Comparison of ENCODE assay signal across 21 cellular contexts in the genomic region with DNA sequence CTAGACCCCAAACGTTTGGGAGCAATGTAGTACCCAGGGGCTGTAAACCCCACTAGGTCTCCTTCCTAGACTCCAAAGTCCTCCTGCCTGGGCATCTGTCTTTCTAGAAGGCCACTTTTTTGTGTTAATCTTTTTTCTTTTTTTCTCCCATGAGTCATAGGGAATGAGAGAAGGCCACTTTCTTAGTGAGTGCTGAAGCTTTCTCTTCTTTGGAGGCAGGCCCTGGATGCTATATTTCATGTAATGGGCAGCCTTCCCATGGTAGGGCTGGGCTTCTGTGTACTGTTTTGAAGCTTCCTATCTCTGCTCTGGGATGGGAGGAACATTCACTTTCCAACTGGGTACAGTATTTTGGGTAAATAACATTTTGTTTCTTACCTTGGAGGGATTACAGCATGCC. TPM values are rescaled to one million over a fixed set of nuclear protein-coding genes. Genes with fewer than 3 reads are reported as not detected.
A peak's percentile ranks its signal among the peaks of the same experiment; 100 is the strongest.
DNase-seq lines count a peak whose midpoint lies in the region; ATAC-seq and TF ChIP-seq lines count a peak whose summit lies in the region.
"Had no signal": no experiment of that assay in that cellular context is flagged by ENCODE, and none has a peak within 500 bp of the region (broad histone marks: within the 10 kb centered on the region; RNA-seq: fewer than 3 reads in every experiment).

No MANE protein-coding gene starts in this region.

- no peaks in the 10 kb centered on the region for H3K9me3 Mint-ChIP-seq in activated T-helper 1 cell treated with anti-CD3 and anti-CD28 coated beads, Interleukin-12 subunit alpha, Interleukin-12 subunit beta, Interleukin-2, Interleukin-4 antibody, amounts not matched to agents 30 ng/mL and 10 ng/mL and 1 ng/mL, durations not matched to agents 14 hours and 24 hours and 36 hours
- H3K9me3 Mint-ChIP-seq: CD8-positive, alpha-beta T cell had no signal

- no peak for TF ChIP-seq POLR2A in IMR-90 (IDR thresholded peaks at IDR 0.05; ENCODE audit: low read depth, low read length)

- ATAC-seq in IMR-90 (ENCODE audit: low read depth), result peak; percentile 12; the same call in 1 of the 2 replicates
- no peak for ATAC-seq in HG03280 (IDR thresholded peaks at IDR 0.05; ENCODE audit: unreplicated experiment)
- ATAC-seq: CD8-positive, alpha-beta T cell; Right ventricle myocardium inferior had no signal

- H3K27ac Mint-ChIP-seq in activated T-helper 1 cell treated with anti-CD3 and anti-CD28 coated beads, Interleukin-12 subunit alpha, Interleukin-12 subunit beta, Interleukin-2, Interleukin-4 antibody, amounts not matched to agents 30 ng/mL and 10 ng/mL and 1 ng/mL, durations not matched to agents 14 hours and 24 hours and 36 hours, result no peak overlapping the region
- H3K27ac Mint-ChIP-seq: CD8-positive, alpha-beta T cell had no signal

- H3K27me3 Mint-ChIP-seq in activated T-helper 1 cell treated with anti-CD3 and anti-CD28 coated beads, Interleukin-12 subunit alpha, Interleukin-12 subunit beta, Interleukin-2, Interleukin-4 antibody, amounts not matched to agents 30 ng/mL and 10 ng/mL and 1 ng/mL, durations not matched to agents 14 hours and 24 hours and 36 hours (ENCODE audit: insufficient read depth), result peaks cover 3% of the 10 kb centered on the region

- H2BK120ac ChIP-seq in IMR-90 (ENCODE audit: low read depth, low read length), result no peak overlapping the region
- no peak overlapping the region for H2BK120ac ChIP-seq in mesenchymal stem cell (ENCODE audit: low read depth, low read length)

- H3K4me3 Mint-ChIP-seq in activated T-helper 1 cell treated with anti-CD3 and anti-CD28 coated beads, Interleukin-12 subunit alpha, Interleukin-12 subunit beta, Interleukin-2, Interleukin-4 antibody, amounts not matched to agents 30 ng/mL and 10 ng/mL and 1 ng/mL, durations not matched to agents 14 hours and 24 hours and 36 hours, result no peak overlapping the region
- H3K4me3 Mint-ChIP-seq: CD8-positive, alpha-beta T cell had no signal

- no peak overlapping the region for H3K4me2 ChIP-seq in IMR-90 (ENCODE audit: low read depth, low read length)
- no peak overlapping the region for H3K4me2 ChIP-seq in mesenchymal stem cell (ENCODE audit: low read length, poor library complexity, severe bottlenecking)
- H3K4me2 ChIP-seq: BLaER1 treated with 17β-estradiol and CSF1 and Interleukin-3, amounts not matched to agents 10 nM and 100 nM had no signal

- no peak for TF ChIP-seq CTCF in IMR-90 (conservative IDR thresholded peaks at IDR 0.05; ENCODE audit: low read depth, low read length)
- TF ChIP-seq CTCF in choroid plexus epithelial cell (conservative IDR thresholded peaks at IDR 0.05; ENCODE audit: low read depth, low read length), result no peak

- peaks cover 2% of the 10 kb centered on the region; the same call in 1 of the 2 replicates for H3K4me1 ChIP-seq in IMR-90 (ENCODE audit: control insufficient read depth, insufficient read depth, low read length)
- H3K4me1 ChIP-seq in mesenchymal stem cell (ENCODE audit: control insufficient read depth, insufficient read depth, low read depth, low read length), result peaks cover 3% of the 10 kb centered on the region

- H3K4me1 Mint-ChIP-seq in activated T-helper 1 cell treated with anti-CD3 and anti-CD28 coated beads, Interleukin-12 subunit alpha, Interleukin-12 subunit beta, Interleukin-2, Interleukin-4 antibody, amounts not matched to agents 30 ng/mL and 10 ng/mL and 1 ng/mL, durations not matched to agents 14 hours and 24 hours and 36 hours (ENCODE audit: low read depth), result peaks cover 6% of the 10 kb centered on the region

- H3K36me3 Mint-ChIP-seq in activated T-helper 1 cell treated with anti-CD3 and anti-CD28 coated beads, Interleukin-12 subunit alpha, Interleukin-12 subunit beta, Interleukin-2, Interleukin-4 antibody, amounts not matched to agents 30 ng/mL and 10 ng/mL and 1 ng/mL, durations not matched to agents 14 hours and 24 hours and 36 hours (ENCODE audit: low read depth), result peaks cover 11% of the 10 kb centered on the region

- H4K8ac ChIP-seq in IMR-90 (ENCODE audit: low read depth in 2 of 2, low read length in 2 of 2) (no peak overlapping the region), mesenchymal stem cell (ENCODE audit: low read length) (no peak overlapping the region)

- in situ Hi-C loops in IMR-90 (cut with MboI; ENCODE audit: low sequenced_read_pairs), result loop anchor here (25.0 kb wide), 1 partner anchor 1520 kb away; no protein-coding TSS in a partner anchor
- in situ Hi-C loops in ACHN (cut with HindIII; ENCODE audit: low pct_ligation_motif_present, low pct_unique_long_range_greater_than_20kb, low sequenced_read_pairs), result no loop called here

- no peaks in the 10 kb centered on the region for H3K9me1 ChIP-seq in IMR-90 (ENCODE audit: insufficient read depth, low read length)

- dilution Hi-C loops in IMR-90 (cut with HindIII; ENCODE audit: low sequenced_read_pairs, unreplicated experiment), result no loop called here

- H3K9ac ChIP-seq in IMR-90 (ENCODE audit: low read depth, low read length) (no peak overlapping the region), mesenchymal stem cell (ENCODE audit: low read length) (no peak overlapping the region)
- H3K9ac ChIP-seq: BLaER1 treated with 17β-estradiol and CSF1 and Interleukin-3, amounts not matched to agents 10 nM and 100 nM had no signal

- H3K9me3 ChIP-seq in IMR-90 (ENCODE audit: control insufficient read depth, insufficient read depth, low read length) (no peaks in the 10 kb centered on the region), mesenchymal stem cell (ENCODE audit: control insufficient read depth, low read length) (no peaks in the 10 kb centered on the region)

- H4K20me1 ChIP-seq in IMR-90 (ENCODE audit: insufficient read depth, low read length), result no peaks in the 10 kb centered on the region

- H4K5ac ChIP-seq in IMR-90 (ENCODE audit: low read depth, low read length), result no peak overlapping the region

- 40% methylated on average over 1 of the region's 1 CpG; no CpG with 5 or more reads in 1 of the 2 experiments for WGBS in IMR-90 (ENCODE audit: extremely low coverage in 2 of 2, insufficient read length in 1 of 2), 2 experiments
- 100% methylated on average over 1 of the region's 1 CpG for WGBS in mesenchymal stem cell

- BruUV-seq in IMR-90 (replicated peaks; lab: Mats Ljungman, UMichigan), result no TSS peak

- no peak overlapping the region for H4K91ac ChIP-seq in IMR-90 (ENCODE audit: insufficient read depth, low read depth, low read length)
- no peak overlapping the region for H4K91ac ChIP-seq in mesenchymal stem cell (ENCODE audit: low read length)

- peak; percentile 53 for DNase-seq in AG08396 (ENCODE audit: low spot score)
- peak; percentile 46 for DNase-seq in IMR-90
- DNase-seq in choroid plexus epithelial cell (ENCODE audit: low read depth), result peak; percentile 19
- DNase-seq in mesenchymal stem cell, result peak; percentile 18
- no peak for DNase-seq in caudate nucleus (lab: John Stamatoyannopoulos, UW)
- DNase-seq in ACHN, result no peak
- DNase-seq in activated T-helper 1 cell treated with anti-CD3 and anti-CD28 coated beads, Interleukin-12 subunit alpha, Interleukin-12 subunit beta, Interleukin-2, Interleukin-4 antibody, amounts not matched to agents 30 ng/mL and 10 ng/mL and 1 ng/mL, durations not matched to agents 14 hours and 24 hours and 36 hours (ENCODE audit: low spot score), result no peak
- DNase-seq: 8988T; CD8-positive, alpha-beta T cell; DMS53; Kasumi-1; MM.1S; NCI-H1092; NCI-H146; NCI-H2081; NCI-H510A treated with DMSO at 0.1 percent for 48 hours; NCI-H774 had no signal

- no peak overlapping the region for H3K56ac ChIP-seq in IMR-90 (ENCODE audit: extremely low read depth, insufficient read depth, low read length)

- H3K36me3 ChIP-seq in IMR-90 (ENCODE audit: control insufficient read depth, insufficient read depth, low read length) (peaks cover 17% of the 10 kb centered on the region), mesenchymal stem cell (ENCODE audit: control insufficient read depth in 1 of 2, insufficient read depth in 2 of 2, low read depth in 1 of 2, low read length in 2 of 2) (peaks cover 11 to 25% of the 10 kb centered on the region in 2 experiments)

- POLR2A ChIA-PET in IMR-90 (lab: Charles Lee; ENCODE audit: unreplicated experiment), result no interaction called here

- H3K14ac ChIP-seq in IMR-90 (replicated peaks; ENCODE audit: low read depth, low read length), result no peak overlapping the region
- no peak overlapping the region for H3K14ac ChIP-seq in mesenchymal stem cell (ENCODE audit: low read length in 2 of 2)

- intact Hi-C loops in IMR-90 (cut with micrococcal nuclease), result no loop called here
- intact Hi-C loops in activated T-helper 1 cell treated with anti-CD3 and anti-CD28 coated beads, Interleukin-12 subunit alpha, Interleukin-12 subunit beta, Interleukin-2, Interleukin-4 antibody, amounts not matched to agents 30 ng/mL and 10 ng/mL and 1 ng/mL, durations not matched to agents 14 hours and 24 hours and 36 hours (cut with micrococcal nuclease), result no loop called here

- no peak overlapping the region for H3K18ac ChIP-seq in IMR-90 (ENCODE audit: low read depth, low read length)
- H3K18ac ChIP-seq in mesenchymal stem cell (ENCODE audit: low read depth in 1 of 2, low read length in 2 of 2), result no peak overlapping the region

- peaks cover 3% of the 10 kb centered on the region; the same call in 1 of the 2 replicates for H3K27me3 ChIP-seq in IMR-90 (ENCODE audit: control insufficient read depth, insufficient read depth, low read length)
- H3K27me3 ChIP-seq in mesenchymal stem cell (ENCODE audit: control insufficient read depth in 1 of 2, insufficient read depth in 1 of 2, low read length in 2 of 2), result no peaks in the 10 kb centered on the region
- H3K27me3 ChIP-seq: BLaER1 treated with 17β-estradiol and CSF1 and Interleukin-3, amounts not matched to agents 10 nM and 100 nM had no signal

- H3K27ac ChIP-seq in IMR-90 (ENCODE audit: insufficient read depth, low read length), result no peak overlapping the region
- no peak overlapping the region for H3K27ac ChIP-seq in mesenchymal stem cell (ENCODE audit: low read length, poor library complexity, severe bottlenecking)
- H3K27ac ChIP-seq in caudate nucleus (ENCODE audit: low read depth, low read length), result no peak overlapping the region
- H3K27ac ChIP-seq: BLaER1 treated with 17β-estradiol and CSF1 and Interleukin-3, amounts not matched to agents 10 nM and 100 nM had no signal

- H2BK15ac ChIP-seq in IMR-90 (ENCODE audit: low read depth, low read length) (no peak overlapping the region), mesenchymal stem cell (ENCODE audit: low read depth, poor library complexity, severe bottlenecking) (no peak overlapping the region)

- CTCF ChIA-PET in IMR-90 (lab: Yijun Ruan, JAX), result interaction anchor here (1.8 kb wide), 1 partner anchor 14 kb away, joined by 3 read pairs; no protein-coding TSS in a partner anchor

- H3K4me3 ChIP-seq in IMR-90 (ENCODE audit: insufficient read depth, low read depth, low read length) (no peak overlapping the region), choroid plexus epithelial cell (ENCODE audit: low read depth, low read length) (no peak overlapping the region), mesenchymal stem cell (ENCODE audit: insufficient read depth in 1 of 2, low read depth in 1 of 2, low read length in 2 of 2) (no peak overlapping the region)
- H3K4me3 ChIP-seq: BLaER1 treated with 17β-estradiol and CSF1 and Interleukin-3, amounts not matched to agents 10 nM and 100 nM had no signal

- no peak overlapping the region for H3K23ac ChIP-seq in IMR-90 (ENCODE audit: low read depth, low read length)
- no peak overlapping the region for H3K23ac ChIP-seq in mesenchymal stem cell (ENCODE audit: low read length in 2 of 2)

- H2AK5ac ChIP-seq in IMR-90 (ENCODE audit: low read depth, low read length) (no peak overlapping the region), mesenchymal stem cell (ENCODE audit: low read length, severe bottlenecking) (no peak overlapping the region)

- H2AK9ac ChIP-seq in IMR-90 (replicated peaks; ENCODE audit: low read depth, low read length, poor library complexity), result no peak overlapping the region

- TF ChIP-seq RAD21 in IMR-90 (IDR thresholded peaks at IDR 0.05; ENCODE audit: low read length), result no peak

- no peak overlapping the region for H2BK20ac ChIP-seq in IMR-90 (ENCODE audit: low read depth, low read length)

- H2BK12ac ChIP-seq in mesenchymal stem cell (ENCODE audit: low read length in 2 of 2), result no peak overlapping the region

- H2BK5ac ChIP-seq in IMR-90 (ENCODE audit: low read depth, low read length, poor library complexity, severe bottlenecking) (no peak overlapping the region), mesenchymal stem cell (ENCODE audit: low read depth, low read length, poor library complexity, severe bottlenecking) (no peak overlapping the region)

- H2AFZ ChIP-seq in IMR-90 (replicated peaks; ENCODE audit: low read length, poor library complexity) (no peak overlapping the region), mesenchymal stem cell (ENCODE audit: low read depth, low read length) (no peak overlapping the region)

- 0 out of 4 replicates have a peak, but pooled peaks cover 0 to 3% of the 10 kb centered on the region in 2 experiments for H3K79me1 ChIP-seq in IMR-90 (ENCODE audit: low read depth in 1 of 2, low read length in 2 of 2)
- no peaks in the 10 kb centered on the region for H3K79me1 ChIP-seq in mesenchymal stem cell (replicated peaks; ENCODE audit: low read length, poor library complexity, severe bottlenecking)

- no peak overlapping the region for H3K4ac ChIP-seq in IMR-90 (ENCODE audit: low read depth, low read length)
- no peak overlapping the region for H3K4ac ChIP-seq in mesenchymal stem cell (ENCODE audit: low read depth in 1 of 2, low read length in 2 of 2)

RNA-seq across cellular contexts. Expression of gene RTP2, which starts 15.2 kb away (rescaled TPM):
- not detected in 2 replicates for total RNA-seq in IMR-90 (2012; rRNA removed)
- not detected in 2 replicates for polyA plus RNA-seq in IMR-90 (2012; rRNA removed)
- polyA plus RNA-seq in IMR-90 (2012; cell fraction: cytosol; rRNA removed), result not detected in 2 replicates
- not detected in 2 replicates for polyA plus RNA-seq in IMR-90 (2012; cell fraction: nucleus; rRNA removed; ENCODE audit: low replicate concordance)
- not detected for polyA plus RNA-seq in mesenchymal stem cell (2013, experiment 1 of 2)
- polyA plus RNA-seq in mesenchymal stem cell (2013, experiment 2 of 2), result not detected
- not detected in 2 replicates for total RNA-seq in activated T-helper 1 cell treated with anti-CD3 and anti-CD28 coated beads, Interleukin-12 subunit alpha, Interleukin-12 subunit beta, Interleukin-2, Interleukin-4 antibody, amounts not matched to agents 30 ng/mL and 10 ng/mL and 1 ng/mL, durations not matched to agents 14 hours and 24 hours and 36 hours
- total RNA-seq: CD8-positive, alpha-beta T cell; OCI-LY7; Right ventricle myocardium inferior had no signal

RNA-seq across cellular contexts. Expression of gene BCL6, which starts 27.7 kb away (rescaled TPM):
- total RNA-seq in IMR-90 (2012; rRNA removed), result 21.4 and 22.6 TPM in 2 replicates
- 19.7 and 20.4 TPM in 2 replicates for polyA plus RNA-seq in IMR-90 (2012; rRNA removed)
- 10.4 and 12.0 TPM in 2 replicates for polyA plus RNA-seq in IMR-90 (2012; cell fraction: cytosol; rRNA removed)
- 66.2 and 89.5 TPM in 2 replicates for polyA plus RNA-seq in IMR-90 (2012; cell fraction: nucleus; rRNA removed; ENCODE audit: low replicate concordance)
- polyA plus RNA-seq in mesenchymal stem cell (2013, experiment 1 of 2), result 20.5 TPM
- polyA plus RNA-seq in mesenchymal stem cell (2013, experiment 2 of 2), result 18.5 TPM
- 38.8 and 42.1 TPM in 2 replicates for total RNA-seq in activated T-helper 1 cell treated with anti-CD3 and anti-CD28 coated beads, Interleukin-12 subunit alpha, Interleukin-12 subunit beta, Interleukin-2, Interleukin-4 antibody, amounts not matched to agents 30 ng/mL and 10 ng/mL and 1 ng/mL, durations not matched to agents 14 hours and 24 hours and 36 hours

RNA-seq across cellular contexts. Expression of gene SST, which starts 47.4 kb away (rescaled TPM):
- not detected in 2 replicates for total RNA-seq in IMR-90 (2012; rRNA removed)
- polyA plus RNA-seq in IMR-90 (2012; rRNA removed), result not detected in 2 replicates
- not detected in 2 replicates for polyA plus RNA-seq in IMR-90 (2012; cell fraction: cytosol; rRNA removed)
- polyA plus RNA-seq in IMR-90 (2012; cell fraction: nucleus; rRNA removed; ENCODE audit: low replicate concordance), result not detected in 2 replicates
- not detected for polyA plus RNA-seq in mesenchymal stem cell (2013, experiment 1 of 2)
- polyA plus RNA-seq in mesenchymal stem cell (2013, experiment 2 of 2), result not detected
- total RNA-seq in activated T-helper 1 cell treated with anti-CD3 and anti-CD28 coated beads, Interleukin-12 subunit alpha, Interleukin-12 subunit beta, Interleukin-2, Interleukin-4 antibody, amounts not matched to agents 30 ng/mL and 10 ng/mL and 1 ng/mL, durations not matched to agents 14 hours and 24 hours and 36 hours, result not detected in 2 replicates
- total RNA-seq: CD8-positive, alpha-beta T cell; OCI-LY7; Right ventricle myocardium inferior had no signal

Comparison
In these comparisons a context has a peak if more than half of its experiments do, and no peak if none do; other contexts are left out.
1. DNase-seq: peak in AG08396 (single experiment), IMR-90 (single experiment), choroid plexus epithelial cell (single experiment) and mesenchymal stem cell (single experiment); none in caudate nucleus (0 of 61), ACHN (single experiment) and activated T-helper 1 cell treated with anti-CD3 and anti-CD28 coated beads, Interleukin-12 subunit alpha, Interleukin-12 subunit beta, Interleukin-2, Interleukin-4 antibody, amounts not matched to agents 30 ng/mL and 10 ng/mL and 1 ng/mL, durations not matched to agents 14 hours and 24 hours and 36 hours (single experiment).